Comparison of ENCODE assay signal across 19 cellular contexts in the genomic region with DNA sequence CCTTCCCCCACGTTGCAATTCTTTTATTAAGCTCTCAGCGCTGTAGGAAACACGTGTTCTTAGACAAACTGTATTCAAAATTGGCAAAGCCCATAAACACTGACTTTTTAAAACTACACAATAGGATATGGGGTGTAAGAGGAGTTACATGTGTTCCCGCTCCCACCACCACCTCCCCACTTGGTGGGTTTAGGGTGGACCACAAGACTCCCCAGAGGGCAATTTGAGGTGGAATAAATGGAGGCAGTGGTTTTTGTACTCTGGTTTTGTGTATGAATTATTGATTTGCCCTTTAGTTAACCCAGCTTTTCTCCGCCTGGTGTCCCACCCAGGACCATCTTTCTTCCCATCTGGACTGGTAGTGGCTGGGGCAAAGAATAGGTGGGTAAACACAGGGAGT. TPM values are rescaled to one million over a fixed set of nuclear protein-coding genes. Genes with fewer than 3 reads are reported as not detected.
"Had no signal": no experiment of that assay in that cellular context is flagged by ENCODE, and none has a peak within 500 bp of the region (broad histone marks: within the 10 kb centered on the region; RNA-seq: fewer than 3 reads in every experiment).

No MANE protein-coding gene starts in this region.

- H3K27ac Mint-ChIP-seq: dendritic cell treated with granulocyte-macrophage colony-stimulating factor and Interleukin-4, amounts not matched to agents 40 ng/mL and 50 ng/mL, for 4 days; T-helper 1 cell treated with Interleukin-12 subunit alpha and Interleukin-12 subunit beta and Interleukin-4 antibody, amounts not matched to agents 30 μg/mL and 1 μg/mL, for 36 hours had no signal

- H3K4me2 ChIP-seq: hepatocyte had no signal

- H3K27me3 ChIP-seq: brain microvascular endothelial cell, esophagus muscularis mucosa, hepatocyte, ovary, sigmoid colon, upper lobe of right lung had no signal

- DNase-seq: activated CD4-positive, alpha-beta T cell treated with anti-CD3 and anti-CD28 coated beads for 1 hour; activated naive CD4-positive, alpha-beta T cell; aorta; brain microvascular endothelial cell; effector CD8-positive, alpha-beta T cell; left colon; naive thymus-derived CD8-positive, alpha-beta T cell; ovary; sigmoid colon; stimulated activated CD8-positive, alpha-beta memory T cell treated with anti-CD3 and anti-CD28 coated beads, Interleukin-4, amount 100 ng/mL, for 48 hours; stimulated activated naive CD4-positive, alpha-beta T cell had no signal

- ATAC-seq: left colon; lower lobe of right lung; naive thymus-derived CD8-positive, alpha-beta T cell; upper lobe of right lung had no signal

- H3K4me3 ChIP-seq: esophagus muscularis mucosa, hepatocyte, lower lobe of right lung, ovary, sigmoid colon, upper lobe of right lung had no signal

- H3K4me3 Mint-ChIP-seq: dendritic cell treated with granulocyte-macrophage colony-stimulating factor and Interleukin-4, amounts not matched to agents 40 ng/mL and 50 ng/mL, for 4 days; naive thymus-derived CD8-positive, alpha-beta T cell; T-helper 1 cell treated with Interleukin-12 subunit alpha and Interleukin-12 subunit beta and Interleukin-4 antibody, amounts not matched to agents 30 μg/mL and 1 μg/mL, for 36 hours had no signal

- H3K9me3 ChIP-seq: esophagus muscularis mucosa, lower lobe of right lung, ovary, sigmoid colon, upper lobe of right lung had no signal

- H3K27me3 Mint-ChIP-seq: dendritic cell treated with granulocyte-macrophage colony-stimulating factor and Interleukin-4, amounts not matched to agents 40 ng/mL and 50 ng/mL, for 4 days; naive thymus-derived CD8-positive, alpha-beta T cell had no signal

- H3K27ac ChIP-seq: brain microvascular endothelial cell, esophagus muscularis mucosa, hepatocyte, lower lobe of right lung, ovary, sigmoid colon, upper lobe of right lung, VCaP had no signal

- H3K36me3 ChIP-seq: brain microvascular endothelial cell, ovary, upper lobe of right lung had no signal

- H3K9me3 Mint-ChIP-seq: dendritic cell treated with granulocyte-macrophage colony-stimulating factor and Interleukin-4, amounts not matched to agents 40 ng/mL and 50 ng/mL, for 4 days; naive thymus-derived CD8-positive, alpha-beta T cell; T-helper 1 cell treated with Interleukin-12 subunit alpha and Interleukin-12 subunit beta and Interleukin-4 antibody, amounts not matched to agents 30 μg/mL and 1 μg/mL, for 36 hours had no signal

RNA-seq across cellular contexts. Expression of gene IP6K3, which starts 38.9 kb away (rescaled TPM):
- total RNA-seq: endothelial cell of umbilical vein; naive thymus-derived CD8-positive, alpha-beta T cell had no signal
- polyA plus RNA-seq: endothelial cell of umbilical vein; naive thymus-derived CD8-positive, alpha-beta T cell had no signal
